In genomic region chr3:30778923-30779322, GRCh38 we compare ENCODE assay signal across 23 cellular contexts.
"Had no signal": no experiment of that assay in that cellular context is flagged by ENCODE, and none has a peak within 500 bp of the region (broad histone marks: within the 10 kb centered on the region; RNA-seq: fewer than 3 reads in every experiment).

No MANE protein-coding gene starts in this region.

- H3K36me3 Mint-ChIP-seq: naive thymus-derived CD8-positive, alpha-beta T cell; stimulated activated effector memory CD8-positive, alpha-beta T cell treated with anti-CD3 and anti-CD28 coated beads, Interleukin-12 subunit alpha, Interleukin-12 subunit beta, amount 100 ng/mL, for 72 hours had no signal

- H3K4me1 Mint-ChIP-seq: naive thymus-derived CD8-positive, alpha-beta T cell; nephron progenitor cell; stimulated activated effector memory CD8-positive, alpha-beta T cell treated with anti-CD3 and anti-CD28 coated beads, Interleukin-12 subunit alpha, Interleukin-12 subunit beta, amount 100 ng/mL, for 72 hours had no signal

- H3K27me3 ChIP-seq: esophagus muscularis mucosa, gastroesophageal sphincter, heart right ventricle, left lung, right atrium auricular region, sigmoid colon, testis, tibial artery, upper lobe of left lung had no signal

- H3K4me3 ChIP-seq: coronary artery, esophagus muscularis mucosa, gastroesophageal sphincter, heart right ventricle, left lung, prostate gland, right atrium auricular region, sigmoid colon, testis, tibial artery, upper lobe of left lung had no signal

- H3K27ac ChIP-seq: coronary artery, esophagus muscularis mucosa, foreskin keratinocyte, gastroesophageal sphincter, heart right ventricle, left lung, prostate gland, right atrium auricular region, sigmoid colon, testis, tibial artery, upper lobe of left lung had no signal

- DNase-seq: heart right ventricle; hippocampal formation; left cardiac atrium; left lung; midbrain; naive thymus-derived CD8-positive, alpha-beta T cell; nephron progenitor cell; nucleus accumbens; sigmoid colon; stimulated activated CD4-positive, alpha-beta T cell treated with anti-CD3 and anti-CD28 coated beads, Interleukin-2, amount 100 ng/mL, for 24 hours; stimulated activated naive CD8-positive, alpha-beta T cell treated with anti-CD3 and anti-CD28 coated beads, Interleukin-15, Interleukin-2, amounts not matched to agents 100 U/mL and 50 U/mL, for 24 hours; substantia nigra; tibial artery; upper lobe of left lung had no signal

- FAIRE-seq: islet of Langerhans had no signal

- H3K9me3 ChIP-seq: gastroesophageal sphincter, left lung, prostate gland, right atrium auricular region, sigmoid colon, testis, tibial artery, upper lobe of left lung had no signal

- ATAC-seq: gastroesophageal sphincter; heart right ventricle; left cardiac atrium; naive thymus-derived CD8-positive, alpha-beta T cell; stimulated activated effector memory CD8-positive, alpha-beta T cell treated with anti-CD3 and anti-CD28 coated beads, Interleukin-12 subunit alpha, Interleukin-12 subunit beta, amount 100 ng/mL, for 72 hours; stimulated activated naive CD8-positive, alpha-beta T cell treated with anti-CD3 and anti-CD28 coated beads, Interleukin-15, Interleukin-2, amounts not matched to agents 100 U/mL and 50 U/mL, for 24 hours had no signal

- H3K9me3 Mint-ChIP-seq: naive thymus-derived CD8-positive, alpha-beta T cell; nephron progenitor cell; stimulated activated effector memory CD8-positive, alpha-beta T cell treated with anti-CD3 and anti-CD28 coated beads, Interleukin-12 subunit alpha, Interleukin-12 subunit beta, amount 100 ng/mL, for 72 hours had no signal

- H3K36me3 ChIP-seq: esophagus muscularis mucosa, heart right ventricle, left lung, prostate gland, right atrium auricular region, sigmoid colon, tibial artery, upper lobe of left lung had no signal

- H3K4me3 Mint-ChIP-seq: naive thymus-derived CD8-positive, alpha-beta T cell; nephron progenitor cell; stimulated activated effector memory CD8-positive, alpha-beta T cell treated with anti-CD3 and anti-CD28 coated beads, Interleukin-12 subunit alpha, Interleukin-12 subunit beta, amount 100 ng/mL, for 72 hours had no signal

- H3K27ac Mint-ChIP-seq: naive thymus-derived CD8-positive, alpha-beta T cell; nephron progenitor cell; stimulated activated effector memory CD8-positive, alpha-beta T cell treated with anti-CD3 and anti-CD28 coated beads, Interleukin-12 subunit alpha, Interleukin-12 subunit beta, amount 100 ng/mL, for 72 hours had no signal

- H3K4me1 ChIP-seq: heart right ventricle, left lung, prostate gland, right atrium auricular region, sigmoid colon, testis, tibial artery, upper lobe of left lung had no signal
